In the genomic region with DNA sequence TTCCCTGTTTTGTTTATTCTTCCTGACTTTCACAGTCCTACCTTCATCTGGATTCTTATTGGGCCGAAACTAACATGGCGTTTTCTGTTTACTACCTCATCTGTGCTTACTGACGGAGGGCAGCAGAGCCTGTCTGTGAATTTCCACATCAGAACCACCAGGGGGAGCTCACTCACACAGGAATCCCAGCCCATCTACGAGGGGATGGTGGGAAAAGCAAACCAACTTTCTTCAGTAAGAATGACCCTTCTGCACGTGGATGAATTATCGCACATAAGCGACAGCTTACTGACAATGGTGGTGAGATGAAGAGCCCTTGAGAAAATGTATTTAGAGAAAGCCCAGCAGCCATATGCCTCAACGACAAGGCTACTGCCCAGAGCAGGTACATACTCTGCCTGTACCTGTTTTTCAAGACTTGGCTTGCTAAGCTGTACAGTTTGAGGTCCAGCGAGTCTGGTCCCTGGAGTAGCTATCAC, we compare ENCODE assay signal across 8 cellular contexts. TPM values are rescaled to one million over a fixed set of nuclear protein-coding genes. Genes with fewer than 3 reads are reported as not detected.
DNase-seq lines count a peak whose midpoint lies in the region; ATAC-seq and TF ChIP-seq lines count a peak whose summit lies in the region.

No MANE protein-coding gene starts in this region.

- intact Hi-C loops in psoas muscle (cut with DNase I) = loop anchor here (2.0 to 10.0 kb wide), 2 partner anchors 42 to 360 kb away; no protein-coding TSS in a partner anchor

- ATAC-seq in GM21825 (IDR thresholded peaks at IDR 0.05; ENCODE audit: unreplicated experiment) = peak; percentile 79
- peak; percentile 88 for ATAC-seq in activated naive CD8-positive, alpha-beta T cell treated with anti-CD3 and anti-CD28 coated beads, Interleukin-2, amount 50 U/mL, for 24 hours
- ATAC-seq in psoas muscle = peak; percentile 83 to 93 (median 90)
- no peak for ATAC-seq in HG03571 (IDR thresholded peaks at IDR 0.05; ENCODE audit: unreplicated experiment)

- peak; percentile 67 for DNase-seq in COLO829 (ENCODE audit: low spot score)
- DNase-seq in NCI-H1105 (lab: John Stamatoyannopoulos, UW) = peak; percentile 84
- DNase-seq in SW 1271 (lab: John Stamatoyannopoulos, UW) = peak; percentile 40 to 77
- peak; percentile 43 for DNase-seq in activated naive CD8-positive, alpha-beta T cell treated with anti-CD3 and anti-CD28 coated beads, Interleukin-2, amount 50 U/mL, for 24 hours
- peak; percentile 81 to 90 for DNase-seq in cardiac muscle cell (ENCODE audit: low read depth in 1 of 2, low spot score in 1 of 2)
- DNase-seq in psoas muscle = peak in 1 of 2 donors; percentile 31

- H3K36me3 ChIP-seq in cardiac muscle cell = peaks cover 50% of the 10 kb centered on the region
- H3K36me3 ChIP-seq in psoas muscle (ENCODE audit: insufficient read depth in 1 of 2, low read depth in 1 of 2) = peaks cover 0 to 63% of the 10 kb centered on the region in 2 donors

- no peak overlapping the region for H3K4me3 Mint-ChIP-seq in activated naive CD8-positive, alpha-beta T cell treated with anti-CD3 and anti-CD28 coated beads, Interleukin-2, amount 50 U/mL, for 24 hours

- 19 to 26% (median 21%) methylated on average over 9 of the region's 9 CpGs for WGBS in psoas muscle, 3 donors

- H3K27me3 ChIP-seq in cardiac muscle cell (no peaks in the 10 kb centered on the region), psoas muscle (ENCODE audit: insufficient read depth in 3 of 3, low read length in 2 of 3) (no peaks in the 10 kb centered on the region)

- no peak overlapping the region for H3K4me3 ChIP-seq in cardiac muscle cell
- no peak overlapping the region for H3K4me3 ChIP-seq in psoas muscle

- H3K27me3 Mint-ChIP-seq in activated naive CD8-positive, alpha-beta T cell treated with anti-CD3 and anti-CD28 coated beads, Interleukin-2, amount 50 U/mL, for 24 hours = no peaks in the 10 kb centered on the region

- no peaks in the 10 kb centered on the region for H3K9me3 ChIP-seq in cardiac muscle cell (ENCODE audit: low read depth)
- H3K9me3 ChIP-seq in psoas muscle = no peaks in the 10 kb centered on the region

- no peaks in the 10 kb centered on the region for H3K4me1 Mint-ChIP-seq in activated naive CD8-positive, alpha-beta T cell treated with anti-CD3 and anti-CD28 coated beads, Interleukin-2, amount 50 U/mL, for 24 hours

- H3K9me3 Mint-ChIP-seq in activated naive CD8-positive, alpha-beta T cell treated with anti-CD3 and anti-CD28 coated beads, Interleukin-2, amount 50 U/mL, for 24 hours = no peaks in the 10 kb centered on the region

- H3K27ac ChIP-seq in cardiac muscle cell (peak overlapping the region; percentile 73), psoas muscle (no peak overlapping the region)

- H3K4me1 ChIP-seq in cardiac muscle cell (ENCODE audit: low read depth) = no peaks in the 10 kb centered on the region
- no peaks in the 10 kb centered on the region for H3K4me1 ChIP-seq in psoas muscle

- H3K36me3 Mint-ChIP-seq in activated naive CD8-positive, alpha-beta T cell treated with anti-CD3 and anti-CD28 coated beads, Interleukin-2, amount 50 U/mL, for 24 hours (ENCODE audit: low read depth) = peaks cover 13% of the 10 kb centered on the region

- no peak overlapping the region for H3K27ac Mint-ChIP-seq in activated naive CD8-positive, alpha-beta T cell treated with anti-CD3 and anti-CD28 coated beads, Interleukin-2, amount 50 U/mL, for 24 hours

- TF ChIP-seq CTCF in cardiac muscle cell (IDR thresholded peaks at IDR 0.05; ENCODE audit: low read depth, low read length) (peak; percentile 92), psoas muscle (IDR thresholded peaks at IDR 0.05) (peak; percentile 83)

RNA-seq across cellular contexts. Expression of a gene that starts 42.5 kb away (rescaled TPM):
- total RNA-seq in cardiac muscle cell (4.9 and 5.8 TPM in 2 replicates), psoas muscle (not detected)
- polyA plus RNA-seq in cardiac muscle cell (4.5 and 9.2 TPM in 2 replicates), psoas muscle (under 1 TPM in 1 of 3 donors, not detected in 2; 0.13 TPM)

RNA-seq across cellular contexts. Expression of a gene that starts 47.3 kb away (rescaled TPM):
- total RNA-seq in cardiac muscle cell = 39.9 and 43.0 TPM in 2 replicates
- polyA plus RNA-seq in cardiac muscle cell = 29.0 and 38.9 TPM in 2 replicates
- total RNA-seq in psoas muscle = 10 to 100 TPM; 12.1 to 23.5 (median 14.2) TPM
- polyA plus RNA-seq in psoas muscle = 10 to 100 TPM; 19.7 to 23.5 (median 21.3) TPM

RNA-seq across cellular contexts. Expression of a gene that starts 57.9 kb away (rescaled TPM):
- total RNA-seq in cardiac muscle cell (2.1 and 2.7 TPM in 2 replicates), psoas muscle (under 1 TPM in 2 of 4 donors, not detected in 2; 0.37 to 0.56 TPM)
- polyA plus RNA-seq in cardiac muscle cell (0.42 TPM in 1 of 2 replicates, not detected in the other), psoas muscle (under 1 TPM in 1 of 3 donors, not detected in 2; 0.14 TPM)
